In genomic region chr4:187687701-187688100, GRCh38 we compare ENCODE assay signal across 23 cellular contexts.
"Had no signal": no experiment of that assay in that cellular context is flagged by ENCODE, and none has a peak within 500 bp of the region (broad histone marks: within the 10 kb centered on the region; RNA-seq: fewer than 3 reads in every experiment).

No MANE protein-coding gene starts in this region.

- H2AFZ ChIP-seq: parathyroid adenoma had no signal

- FAIRE-seq: endothelial cell of umbilical vein, keratinocyte had no signal

- H3K9me3 ChIP-seq: colonic mucosa, gastroesophageal sphincter, lower lobe of right lung, prostate gland, tibial artery, upper lobe of right lung, vagina had no signal

- H3K27ac ChIP-seq: colonic mucosa, gastroesophageal sphincter, left lung, lower lobe of right lung, parathyroid adenoma, prostate gland, spleen, tibial artery, upper lobe of right lung, vagina had no signal

- H3K27me3 ChIP-seq: colonic mucosa, gastroesophageal sphincter, left lung, spleen, tibial artery, upper lobe of right lung, vagina had no signal

- H3K4me1 ChIP-seq: colonic mucosa, gastroesophageal sphincter, left lung, lower lobe of right lung, parathyroid adenoma, prostate gland, spleen, tibial artery, upper lobe of right lung, vagina had no signal

- H3K4me3 ChIP-seq: colonic mucosa, gastroesophageal sphincter, left lung, lower lobe of right lung, prostate gland, spleen, tibial artery, upper lobe of right lung, vagina had no signal

- H3K9ac ChIP-seq: parathyroid adenoma had no signal

- ATAC-seq: gastroesophageal sphincter; left lung; lower lobe of right lung; naive thymus-derived CD4-positive, alpha-beta T cell; sciatic nerve; stimulated activated memory B cell treated with anti-CD40 and anti-IgM and Interleukin-4, amounts not matched to agents 10 μg/mL and 1 μg/mL and 100 μg/mL, for 72 hours; upper lobe of right lung had no signal

- H3K79me2 ChIP-seq: parathyroid adenoma had no signal

- H3K36me3 ChIP-seq: colonic mucosa, gastroesophageal sphincter, left lung, lower lobe of right lung, prostate gland, spleen, tibial artery, upper lobe of right lung, vagina had no signal

- DNase-seq: colonic mucosa; dermis blood vessel endothelial cell; effector CD4-positive, alpha-beta T cell; endodermal cell; glutamatergic neuron; left lung; lower lobe of right lung; naive thymus-derived CD4-positive, alpha-beta T cell; nephron progenitor cell; spleen; stimulated activated CD4-positive, alpha-beta T cell treated with anti-CD3 and anti-CD28 coated beads, Interleukin-15, amount 100 ng/mL, for 24 hours; stimulated activated CD4-positive, alpha-beta T cell treated with anti-CD3 and anti-CD28 coated beads, Interleukin-1b, Interleukin-23, amount 100 ng/mL, for 48 hours; stimulated activated CD4-positive, alpha-beta T cell treated with anti-CD3 and anti-CD28 coated beads, Interleukin-4, amount 100 ng/mL, for 24 hours; tibial artery; upper lobe of right lung had no signal
